Comparison of ENCODE assay signal across 15 cellular contexts in the genomic region with DNA sequence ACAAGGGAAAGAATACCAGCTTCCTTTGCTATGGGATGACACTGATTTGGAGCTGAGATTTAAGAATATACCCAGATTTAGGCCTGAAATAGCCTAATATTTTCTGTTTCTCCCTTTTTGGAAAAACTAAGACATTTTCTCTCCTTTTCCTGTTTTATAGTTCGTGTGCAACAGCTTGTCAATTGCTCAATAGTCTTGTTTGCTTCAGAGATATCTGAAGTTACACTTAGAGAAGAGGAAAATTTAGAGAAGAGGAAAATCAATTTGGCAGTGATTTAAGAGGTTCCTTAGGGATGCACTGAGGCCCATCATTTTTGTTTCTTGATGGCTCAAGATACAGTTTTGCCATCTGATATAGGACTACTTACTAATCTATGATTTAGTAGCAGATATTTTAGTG.
DNase-seq lines count a peak whose midpoint lies in the region; ATAC-seq and TF ChIP-seq lines count a peak whose summit lies in the region.
"Had no signal": no experiment of that assay in that cellular context is flagged by ENCODE, and none has a peak within 500 bp of the region (broad histone marks: within the 10 kb centered on the region; RNA-seq: fewer than 3 reads in every experiment).

No MANE protein-coding gene starts in this region.

- H3K4me1 ChIP-seq in neural progenitor cell = peaks cover 15% of the 10 kb centered on the region

- H3K27me3 Mint-ChIP-seq in chondrocyte (ENCODE audit: low read depth) (no peaks in the 10 kb centered on the region), neural progenitor cell (ENCODE audit: insufficient read depth, low read depth) (no peaks in the 10 kb centered on the region), T-cell (no peaks in the 10 kb centered on the region)
- H3K27me3 Mint-ChIP-seq: CD4-positive, CD25-positive, alpha-beta regulatory T cell had no signal

- H3K4me3 ChIP-seq in neural progenitor cell = no peak overlapping the region
- H3K4me3 ChIP-seq: BLaER1 treated with 17β-estradiol and CSF1 and Interleukin-3, amounts not matched to agents 10 nM and 100 nM; HAP-1 had no signal

- CTCF ChIA-PET in T-cell (lab: Charles Lee) = no interaction called here

- no peaks in the 10 kb centered on the region for H3K36me3 Mint-ChIP-seq in chondrocyte (ENCODE audit: low read depth)
- H3K36me3 Mint-ChIP-seq in neural progenitor cell = peaks cover 2% of the 10 kb centered on the region
- no peaks in the 10 kb centered on the region for H3K36me3 Mint-ChIP-seq in T-cell
- H3K36me3 Mint-ChIP-seq: CD4-positive, CD25-positive, alpha-beta regulatory T cell had no signal

- no peaks in the 10 kb centered on the region for H3K36me3 ChIP-seq in neural progenitor cell
- H3K36me3 ChIP-seq: BLaER1 treated with 17β-estradiol and CSF1 and Interleukin-3, amounts not matched to agents 10 nM and 100 nM; HAP-1 had no signal

- H3K4me3 Mint-ChIP-seq in chondrocyte (ENCODE audit: unreplicated experiment) (no peak overlapping the region), neural progenitor cell (no peak overlapping the region), T-cell (no peak overlapping the region)
- H3K4me3 Mint-ChIP-seq: CD4-positive, CD25-positive, alpha-beta regulatory T cell; HFFc6 had no signal

- H3K4me1 Mint-ChIP-seq in chondrocyte (ENCODE audit: low read depth) (peaks cover 51% of the 10 kb centered on the region), neural progenitor cell (peaks cover 18% of the 10 kb centered on the region), T-cell (no peaks in the 10 kb centered on the region)
- H3K4me1 Mint-ChIP-seq: CD4-positive, CD25-positive, alpha-beta regulatory T cell had no signal

- no peaks in the 10 kb centered on the region for H4K20me1 ChIP-seq in neural progenitor cell (ENCODE audit: low read depth)
- H4K20me1 ChIP-seq: BLaER1 treated with 17β-estradiol and CSF1 and Interleukin-3, amounts not matched to agents 10 nM and 100 nM had no signal

- ATAC-seq in Right ventricle myocardium superior (ENCODE audit: poor library complexity) (peak; percentile 55), T-cell (replicated peaks in 1 of 4) (no peak), HG02970 (IDR thresholded peaks at IDR 0.05; ENCODE audit: low FRiP score, unreplicated experiment) (no peak), HG03354 (IDR thresholded peaks at IDR 0.05; ENCODE audit: poor library complexity, severe bottlenecking, unreplicated experiment) (no peak)

- POLR2A ChIA-PET in T-cell (lab: Charles Lee) = interaction anchor here in 1 of 2 donors (0.5 kb wide), 1 partner anchor 1115 kb away, joined by 3 read pairs; no protein-coding TSS in a partner anchor

- no peaks in the 10 kb centered on the region for H3K9me3 ChIP-seq in neural progenitor cell (ENCODE audit: low read depth)
- H3K9me3 ChIP-seq: BLaER1 treated with 17β-estradiol and CSF1 and Interleukin-3, amounts not matched to agents 10 nM and 100 nM; HAP-1 had no signal

- H3K27ac ChIP-seq in neural progenitor cell = no peak overlapping the region
- H3K27ac ChIP-seq: BLaER1 treated with 17β-estradiol and CSF1 and Interleukin-3, amounts not matched to agents 10 nM and 100 nM had no signal

- intact Hi-C loops in Right ventricle myocardium superior (cut with DNase I) (no loop called here), cardiac septum (cut with DNase I) (no loop called here)

- H3K4me2 ChIP-seq in neural progenitor cell = no peak overlapping the region
- H3K4me2 ChIP-seq: BLaER1 treated with 17β-estradiol and CSF1 and Interleukin-3, amounts not matched to agents 10 nM and 100 nM had no signal

- peak overlapping the region; percentile 4 for H2AFZ ChIP-seq in neural progenitor cell (replicated peaks)

- peaks cover 6% of the 10 kb centered on the region for H3F3A ChIP-seq in neural progenitor cell (ENCODE audit: low read depth)

- no peaks in the 10 kb centered on the region for H3K9me3 Mint-ChIP-seq in chondrocyte (ENCODE audit: low read depth)
- peaks cover 3% of the 10 kb centered on the region for H3K9me3 Mint-ChIP-seq in neural progenitor cell
- H3K9me3 Mint-ChIP-seq in T-cell = peaks cover 0 to 5% (median 0%) of the 10 kb centered on the region in 3 donors
- H3K9me3 Mint-ChIP-seq: HFFc6 had no signal

- no peaks in the 10 kb centered on the region for H3K27me3 ChIP-seq in neural progenitor cell
- H3K27me3 ChIP-seq: BLaER1 treated with 17β-estradiol and CSF1 and Interleukin-3, amounts not matched to agents 10 nM and 100 nM had no signal

- DNase-seq in Right ventricle myocardium superior (no peak), cardiac septum (ENCODE audit: low spot score) (no peak), chondrocyte (ENCODE audit: low spot score) (no peak), neural progenitor cell (ENCODE audit: low spot score) (no peak), T-cell (no peak)
- DNase-seq: 8988T; ACHN; CD4-positive, CD25-positive, alpha-beta regulatory T cell; DMS53; GF-D8; HFFc6 had no signal

- no peak overlapping the region for H3K9ac ChIP-seq in neural progenitor cell
- H3K9ac ChIP-seq: BLaER1 treated with 17β-estradiol and CSF1 and Interleukin-3, amounts not matched to agents 10 nM and 100 nM had no signal

- H3K79me2 ChIP-seq in neural progenitor cell (ENCODE audit: low read depth) = no peaks in the 10 kb centered on the region

- H3K27ac Mint-ChIP-seq in chondrocyte (ENCODE audit: unreplicated experiment) = peak overlapping the region; percentile 68
- no peak overlapping the region for H3K27ac Mint-ChIP-seq in neural progenitor cell
- no peak overlapping the region for H3K27ac Mint-ChIP-seq in T-cell
- H3K27ac Mint-ChIP-seq: CD4-positive, CD25-positive, alpha-beta regulatory T cell; HFFc6 had no signal

- no peak for TF ChIP-seq CTCF in chondrocyte (IDR thresholded peaks at IDR 0.05)
- no peak for TF ChIP-seq CTCF in neural progenitor cell (IDR thresholded peaks at IDR 0.05)
